In the genomic region with DNA sequence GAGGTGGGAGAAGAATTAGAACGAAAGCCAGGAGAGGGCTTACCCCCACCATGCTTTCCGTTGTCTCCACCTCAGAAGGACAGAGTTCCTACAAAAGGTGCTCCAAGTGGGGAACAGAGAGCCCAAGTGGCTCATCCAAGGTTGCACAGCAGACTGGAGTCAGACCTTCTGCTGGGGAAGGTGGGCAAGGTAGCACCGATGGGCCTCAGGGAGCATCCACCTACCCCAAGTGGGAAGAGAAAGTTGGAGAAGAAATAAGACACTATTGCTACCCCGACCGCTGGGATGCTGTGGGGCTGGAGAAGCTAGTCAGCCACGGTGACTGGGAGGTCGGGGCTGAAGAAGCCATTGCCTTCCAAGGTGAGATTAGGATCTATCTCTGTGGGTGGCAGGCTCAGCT, we compare ENCODE assay signal across 1 cellular context.
TF ChIP-seq lines count a peak whose summit lies in the region.

No MANE protein-coding gene starts in this region.

TF ChIP-seq in HepG2, 621 proteins besides CTCF, POLR2A, EP300 and RAD21:
- TF ChIP-seq ZNF329 (CRISPR knock-in tag; IDR thresholded peaks at IDR 0.05; ENCODE audit: low read depth) (no peak), ZNF768 (CRISPR knock-in tag; IDR thresholded peaks at IDR 0.05) (peak; percentile 92), SNAI1 (CRISPR knock-in tag; IDR thresholded peaks at IDR 0.05; ENCODE audit: borderline replicate concordance) (no peak)
- TF ChIP-seq, protein P1, sequence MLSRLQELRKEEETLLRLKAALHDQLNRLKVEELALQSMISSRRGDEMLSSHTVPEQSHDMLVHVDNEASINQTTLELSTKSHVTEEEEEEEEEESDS (CRISPR knock-in tag; IDR thresholded peaks at IDR 0.05; ENCODE audit: borderline replicate concordance): no peak
